In the genomic region with DNA sequence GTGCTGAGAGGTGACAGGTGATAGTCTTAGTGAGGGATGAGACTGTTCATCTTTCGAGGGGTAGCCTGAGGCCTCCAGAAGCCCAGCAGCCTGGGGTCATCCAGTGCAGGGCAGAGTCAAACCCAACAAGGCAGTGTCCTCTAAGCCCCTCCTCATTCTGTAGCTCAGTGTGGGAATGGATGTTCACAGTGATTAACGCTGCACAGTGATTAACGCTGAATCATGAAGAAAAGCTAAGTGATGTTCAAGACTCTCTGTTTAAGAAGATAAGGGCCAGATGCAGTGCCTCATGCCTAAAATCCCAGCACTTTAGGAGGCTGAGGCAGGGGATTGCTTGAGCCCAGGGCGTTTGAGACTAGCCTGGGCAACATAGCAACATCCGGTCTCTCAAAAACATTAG, we compare ENCODE assay signal across 20 cellular contexts. TPM values are rescaled to one million over a fixed set of nuclear protein-coding genes. Genes with fewer than 3 reads are reported as not detected.
DNase-seq lines count a peak whose midpoint lies in the region; ATAC-seq and TF ChIP-seq lines count a peak whose summit lies in the region.
"Had no signal": no experiment of that assay in that cellular context is flagged by ENCODE, and none has a peak within 500 bp of the region (broad histone marks: within the 10 kb centered on the region; RNA-seq: fewer than 3 reads in every experiment).

No MANE protein-coding gene starts in this region.

- CTCF ChIA-PET in RWPE1 (lab: Yijun Ruan, JAX) = interaction anchor here (0.7 to 2.1 kb wide), 7 partner anchors 97 to 569 kb away, joined by 3 to 15 read pairs (median 4); no protein-coding TSS in a partner anchor
- CTCF ChIA-PET in activated CD4-positive, alpha-beta memory T cell treated with anti-CD3 and anti-CD28 coated beads, Interleukin-2, amount 10 ng/mL, durations not matched to agents 7 days and 5 days (lab: Charles Lee) = interaction anchor here (0.7 to 1.2 kb wide), 3 partner anchors 57 to 524 kb away, joined by 3 to 4 read pairs (median 4); no protein-coding TSS in a partner anchor
- CTCF ChIA-PET in activated CD8-positive, alpha-beta T cell treated with anti-CD3 and anti-CD28 coated beads for 36 hours (lab: Charles Lee) = interaction anchor here (0.7 to 1.4 kb wide), 2 partner anchors 13 to 93 kb away, joined by 3 to 4 read pairs; no protein-coding TSS in a partner anchor

- TF ChIP-seq CTCF in GM23338 (conservative IDR thresholded peaks at IDR 0.05; ENCODE audit: low read depth in 2 of 2) (no peak), RWPE1 (conservative IDR thresholded peaks at IDR 0.05; ENCODE audit: low read depth) (no peak), neural progenitor cell (IDR thresholded peaks at IDR 0.05) (no peak)
- no peak for TF ChIP-seq CTCF in activated CD8-positive, alpha-beta T cell treated with anti-CD3 and anti-CD28 coated beads for 36 hours (IDR thresholded peaks at IDR 0.05)

- no peak overlapping the region for H3K9ac ChIP-seq in neural progenitor cell

- H3K27me3 Mint-ChIP-seq in GM23338 (ENCODE audit: insufficient read depth, low read depth, poor library complexity) = peaks cover 24% of the 10 kb centered on the region
- H3K27me3 Mint-ChIP-seq in neural progenitor cell (ENCODE audit: insufficient read depth, low read depth) = peaks cover 14% of the 10 kb centered on the region
- peaks cover 12% of the 10 kb centered on the region for H3K27me3 Mint-ChIP-seq in activated CD4-positive, alpha-beta memory T cell treated with anti-CD3 and anti-CD28 coated beads, Interleukin-2, amount 10 ng/mL, durations not matched to agents 7 days and 5 days
- H3K27me3 Mint-ChIP-seq in activated CD8-positive, alpha-beta T cell treated with anti-CD3 and anti-CD28 coated beads for 36 hours = peaks cover 7% of the 10 kb centered on the region

- no peaks in the 10 kb centered on the region for H3K4me1 ChIP-seq in GM23338 (ENCODE audit: insufficient read depth)
- H3K4me1 ChIP-seq in neural progenitor cell = no peaks in the 10 kb centered on the region

- H3K36me3 Mint-ChIP-seq in GM23338 (ENCODE audit: low read depth) = peaks cover 6% of the 10 kb centered on the region; the same call in 1 of the 3 replicates
- no peaks in the 10 kb centered on the region for H3K36me3 Mint-ChIP-seq in neural progenitor cell
- no peaks in the 10 kb centered on the region for H3K36me3 Mint-ChIP-seq in activated CD4-positive, alpha-beta memory T cell treated with anti-CD3 and anti-CD28 coated beads, Interleukin-2, amount 10 ng/mL, durations not matched to agents 7 days and 5 days (ENCODE audit: low read depth)
- H3K36me3 Mint-ChIP-seq in activated CD8-positive, alpha-beta T cell treated with anti-CD3 and anti-CD28 coated beads for 36 hours (ENCODE audit: low read depth) = no peaks in the 10 kb centered on the region
- H3K36me3 Mint-ChIP-seq: CD14-positive monocyte, IgD-negative memory B cell had no signal

- H3K4me1 Mint-ChIP-seq in GM23338 = peaks cover 3% of the 10 kb centered on the region; the same call in 2 of the 3 replicates
- H3K4me1 Mint-ChIP-seq in neural progenitor cell = peaks cover 18% of the 10 kb centered on the region
- H3K4me1 Mint-ChIP-seq in activated CD4-positive, alpha-beta memory T cell treated with anti-CD3 and anti-CD28 coated beads, Interleukin-2, amount 10 ng/mL, durations not matched to agents 7 days and 5 days = peaks cover 11% of the 10 kb centered on the region
- peaks cover 3% of the 10 kb centered on the region for H3K4me1 Mint-ChIP-seq in activated CD8-positive, alpha-beta T cell treated with anti-CD3 and anti-CD28 coated beads for 36 hours (ENCODE audit: low read depth)

- H2AFZ ChIP-seq in GM23338 (peak overlapping the region; percentile 38; the same call in 1 of the 2 replicates), neural progenitor cell (replicated peaks) (peak overlapping the region; percentile 3)

- H3K9me3 ChIP-seq in neural progenitor cell (ENCODE audit: low read depth) = no peaks in the 10 kb centered on the region

- no peak for DNase-seq in GM23338 (ENCODE audit: low spot score)
- no peak for DNase-seq in RWPE1 (ENCODE audit: low spot score)
- no peak for DNase-seq in neural progenitor cell (ENCODE audit: low spot score)
- DNase-seq in activated CD4-positive, alpha-beta memory T cell treated with anti-CD3 and anti-CD28 coated beads, Interleukin-2, amount 10 ng/mL, durations not matched to agents 7 days and 5 days = no peak
- DNase-seq in Kasumi-1 (lab: John Stamatoyannopoulos, UW) = no peak
- DNase-seq in H4 (ENCODE audit: low spot score) = no peak
- no peak for DNase-seq in activated CD8-positive, alpha-beta T cell treated with anti-CD3 and anti-CD28 coated beads for 36 hours
- DNase-seq: COR-L47; DMS153; EL; NCI-H2081 treated with DMSO at 0.1 percent for 48 hours; NCI-H2227 treated with DMSO at 0.1 percent for 48 hours; NCI-H526; NK-92 treated with Interleukin-12 subunit alpha and Interleukin-12 subunit beta, amount 100 ng/mL, for 24 hours; OCI-M1 had no signal

- no peak overlapping the region for H3K27ac Mint-ChIP-seq in GM23338
- H3K27ac Mint-ChIP-seq in neural progenitor cell = no peak overlapping the region
- no peak overlapping the region for H3K27ac Mint-ChIP-seq in activated CD4-positive, alpha-beta memory T cell treated with anti-CD3 and anti-CD28 coated beads, Interleukin-2, amount 10 ng/mL, durations not matched to agents 7 days and 5 days
- no peak overlapping the region for H3K27ac Mint-ChIP-seq in activated CD8-positive, alpha-beta T cell treated with anti-CD3 and anti-CD28 coated beads for 36 hours
- H3K27ac Mint-ChIP-seq: CD14-positive monocyte had no signal

- intact Hi-C loops in activated CD8-positive, alpha-beta T cell treated with anti-CD3 and anti-CD28 coated beads for 36 hours (cut with micrococcal nuclease) = no loop called here

- H3F3A ChIP-seq in GM23338 (replicated peaks; ENCODE audit: low read depth) = no peaks in the 10 kb centered on the region
- no peaks in the 10 kb centered on the region for H3F3A ChIP-seq in neural progenitor cell (ENCODE audit: low read depth)

- H3K27ac ChIP-seq in GM23338 (ENCODE audit: low read depth) (no peak overlapping the region), RWPE1 (peak overlapping the region; percentile 64), neural progenitor cell (no peak overlapping the region)

- H3K27me3 ChIP-seq in GM23338 (ENCODE audit: insufficient read depth) = peaks cover 6% of the 10 kb centered on the region; the same call in 1 of the 2 replicates
- H3K27me3 ChIP-seq in neural progenitor cell = peaks cover 11% of the 10 kb centered on the region

- H3K9me3 Mint-ChIP-seq in GM23338 (peaks cover 7% of the 10 kb centered on the region), neural progenitor cell (peaks cover 5% of the 10 kb centered on the region)
- no peaks in the 10 kb centered on the region for H3K9me3 Mint-ChIP-seq in activated CD4-positive, alpha-beta memory T cell treated with anti-CD3 and anti-CD28 coated beads, Interleukin-2, amount 10 ng/mL, durations not matched to agents 7 days and 5 days
- H3K9me3 Mint-ChIP-seq in activated CD8-positive, alpha-beta T cell treated with anti-CD3 and anti-CD28 coated beads for 36 hours = no peaks in the 10 kb centered on the region

- H3K4me3 Mint-ChIP-seq in GM23338 = no peak overlapping the region
- no peak overlapping the region for H3K4me3 Mint-ChIP-seq in neural progenitor cell
- no peak overlapping the region for H3K4me3 Mint-ChIP-seq in activated CD4-positive, alpha-beta memory T cell treated with anti-CD3 and anti-CD28 coated beads, Interleukin-2, amount 10 ng/mL, durations not matched to agents 7 days and 5 days
- H3K4me3 Mint-ChIP-seq in activated CD8-positive, alpha-beta T cell treated with anti-CD3 and anti-CD28 coated beads for 36 hours = no peak overlapping the region
- H3K4me3 Mint-ChIP-seq: IgD-negative memory B cell had no signal

- no peak overlapping the region for H3K4me2 ChIP-seq in GM23338
- no peak overlapping the region for H3K4me2 ChIP-seq in neural progenitor cell

- H4K20me1 ChIP-seq in GM23338 (replicated peaks; ENCODE audit: insufficient read depth) = no peaks in the 10 kb centered on the region
- no peaks in the 10 kb centered on the region for H4K20me1 ChIP-seq in neural progenitor cell (ENCODE audit: low read depth)

- POLR2A ChIA-PET in RWPE1 (lab: Yijun Ruan, JAX; ENCODE audit: low non-redundant PET) = interaction anchor here (0.6 to 1.1 kb wide), 3 partner anchors 101 to 1061 kb away, joined by 3 to 4 read pairs (median 3); no protein-coding TSS in a partner anchor
- POLR2A ChIA-PET in activated CD4-positive, alpha-beta memory T cell treated with anti-CD3 and anti-CD28 coated beads, Interleukin-2, amount 10 ng/mL, durations not matched to agents 7 days and 5 days (lab: Charles Lee) = no interaction called here
- POLR2A ChIA-PET in activated CD8-positive, alpha-beta T cell treated with anti-CD3 and anti-CD28 coated beads for 36 hours (lab: Charles Lee) = no interaction called here

- no peaks in the 10 kb centered on the region for H3K9me2 ChIP-seq in GM23338 (ENCODE audit: insufficient read depth)

- H3K79me2 ChIP-seq in GM23338 (replicated peaks; ENCODE audit: insufficient read depth) (no peaks in the 10 kb centered on the region), neural progenitor cell (ENCODE audit: low read depth) (no peaks in the 10 kb centered on the region)

- no peak for ATAC-seq in GM23338
- ATAC-seq in esophagus mucosa = peak; percentile 13
- ATAC-seq in activated CD8-positive, alpha-beta T cell treated with anti-CD3 and anti-CD28 coated beads for 36 hours = no peak
- ATAC-seq: HCT116, Right ventricle myocardium inferior had no signal

- H3K36me3 ChIP-seq in GM23338 (ENCODE audit: insufficient read depth) (no peaks in the 10 kb centered on the region), neural progenitor cell (no peaks in the 10 kb centered on the region)

- H3K4me3 ChIP-seq in GM23338 = no peak overlapping the region
- no peak overlapping the region for H3K4me3 ChIP-seq in neural progenitor cell

TF ChIP-seq in GM23338, 12 proteins besides CTCF, POLR2A, EP300 and RAD21 (continues in another document):
- no peak for TF ChIP-seq POLR2AphosphoS5 (IDR thresholded peaks at IDR 0.05; ENCODE audit: low read depth)
- TF ChIP-seq ZNF331 (CRISPR knock-in tag; IDR thresholded peaks at IDR 0.05; ENCODE audit: low read depth) = no peak

RNA-seq across cellular contexts. Expression of gene LAPTM4A, which starts 56.3 kb away (rescaled TPM):
- 123 and 157 TPM in 2 replicates for total RNA-seq in GM23338 (2014; rRNA removed; shearing (Covaris generic))
- polyA plus RNA-seq in GM23338 (2016; fragmentation: Nextera tagmentation; extraction: Ambion mirVana) = 199 and 214 TPM in 2 replicates
- 85.4 TPM for total RNA-seq in esophagus mucosa
- 170 and 205 TPM in 2 replicates for total RNA-seq in neural progenitor cell (ENCODE audit: low replicate concordance)
- 10 to 100 TPM; 36.1 to 36.7 TPM for total RNA-seq in activated CD4-positive, alpha-beta memory T cell treated with anti-CD3 and anti-CD28 coated beads, Interleukin-2, amount 10 ng/mL, durations not matched to agents 7 days and 5 days
- total RNA-seq in H4 (2014; rRNA removed; shearing (Covaris generic)) = 104 and 119 TPM in 2 replicates
- 10 to 100 TPM; 15.6 to 16.1 TPM for total RNA-seq in activated CD8-positive, alpha-beta T cell treated with anti-CD3 and anti-CD28 coated beads for 36 hours
